Comparison of ENCODE assay signal across 8 cellular contexts in the genomic region with DNA sequence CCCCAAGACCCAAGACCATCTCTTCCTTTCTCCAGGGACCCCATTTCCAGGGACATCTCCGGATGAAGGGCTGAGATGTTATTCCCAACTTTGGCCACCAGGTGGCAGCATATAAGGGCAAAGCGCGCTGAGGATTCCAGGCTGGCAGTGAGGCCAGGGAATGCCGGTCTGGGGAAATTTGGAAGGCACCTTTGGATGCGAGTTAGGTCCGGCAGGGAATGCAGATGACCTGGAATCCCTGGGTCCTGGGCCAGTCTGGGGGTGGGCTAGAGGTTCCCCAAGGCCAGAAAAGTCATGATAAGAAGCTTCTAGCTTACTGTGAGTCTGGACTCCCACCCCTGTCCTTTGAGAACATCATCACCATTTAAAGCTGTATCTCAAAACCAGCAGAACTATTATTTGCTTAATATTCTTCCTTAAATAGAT. TPM values are rescaled to one million over a fixed set of nuclear protein-coding genes. Genes with fewer than 3 reads are reported as not detected.
DNase-seq lines count a peak whose midpoint lies in the region; ATAC-seq, FAIRE-seq and TF ChIP-seq lines count a peak whose summit lies in the region.

No MANE protein-coding gene starts in this region.

- H3K27ac Mint-ChIP-seq in activated CD8-positive, alpha-beta T cell treated with anti-CD3 and anti-CD28 coated beads, Interleukin-2, amount 10 ng/mL, durations not matched to agents 7 days and 5 days, result no peak overlapping the region
- H3K27ac Mint-ChIP-seq in endothelial cell (ENCODE audit: unreplicated experiment), result no peak overlapping the region

- DNase-seq in A549 (ENCODE audit: low read depth in 1 of 2, low spot score in 1 of 2), result peak; percentile 41 to 64
- no peak for DNase-seq in GM12864 (ENCODE audit: low read depth)
- peak; percentile 38 for DNase-seq in NCI-H2196 treated with DMSO at 0.1 percent for 48 hours (lab: John Stamatoyannopoulos, UW; ENCODE audit: unreplicated experiment)
- DNase-seq in activated CD8-positive, alpha-beta T cell treated with anti-CD3 and anti-CD28 coated beads, Interleukin-2, amount 10 ng/mL, durations not matched to agents 7 days and 5 days, result peak; percentile 50
- peak; percentile 72 for DNase-seq in endothelial cell (ENCODE audit: low spot score)
- peak; percentile 64 for DNase-seq in midbrain (lab: John Stamatoyannopoulos, UW)
- peak in 5 of 6 experiments; percentile 12 to 55 (median 29) for DNase-seq in stimulated activated naive CD4-positive, alpha-beta T cell (lab: John Stamatoyannopoulos, UW)

- H3K4me3 ChIP-seq in A549 (no peak overlapping the region), GM12864 (ENCODE audit: low read depth, low read length) (no peak overlapping the region)

- no peak for TF ChIP-seq EP300 in A549 (IDR thresholded peaks at IDR 0.05)

- FAIRE-seq in A549 (lab: Jason Lieb, UNC), result no peak

- H3K4me1 Mint-ChIP-seq in activated CD8-positive, alpha-beta T cell treated with anti-CD3 and anti-CD28 coated beads, Interleukin-2, amount 10 ng/mL, durations not matched to agents 7 days and 5 days (ENCODE audit: low read depth), result peaks cover 5% of the 10 kb centered on the region
- no peaks in the 10 kb centered on the region for H3K4me1 Mint-ChIP-seq in endothelial cell (ENCODE audit: unreplicated experiment)

- H3K9me3 ChIP-seq in A549, result no peaks in the 10 kb centered on the region

- peak; percentile 61 to 66 for TF ChIP-seq RAD21 in A549 (conservative IDR thresholded peaks at IDR 0.05 in 1 of 2, IDR thresholded peaks at IDR 0.05 in 1 of 2)

- 0 out of 3 replicates have a peak, but pooled peaks cover 7% of the 10 kb centered on the region for H3K4me1 ChIP-seq in A549

- WGBS in A549 (ENCODE audit: missing lambda C conversion rate), result 3% methylated on average over 4 of the region's 6 CpGs

- peak; percentile 32 to 65; a peak in 4 of 6 replicates for ATAC-seq in A549
- ATAC-seq in activated CD8-positive, alpha-beta T cell treated with anti-CD3 and anti-CD28 coated beads, Interleukin-2, amount 10 ng/mL, durations not matched to agents 7 days and 5 days, result no peak
- ATAC-seq in GM18520 (IDR thresholded peaks at IDR 0.05; ENCODE audit: unreplicated experiment), result no peak

- no peaks in the 10 kb centered on the region for H3K36me3 Mint-ChIP-seq in activated CD8-positive, alpha-beta T cell treated with anti-CD3 and anti-CD28 coated beads, Interleukin-2, amount 10 ng/mL, durations not matched to agents 7 days and 5 days (ENCODE audit: low read depth)
- no peaks in the 10 kb centered on the region for H3K36me3 Mint-ChIP-seq in endothelial cell (ENCODE audit: low read depth, unreplicated experiment)

- no peak overlapping the region for H3K4me3 Mint-ChIP-seq in activated CD8-positive, alpha-beta T cell treated with anti-CD3 and anti-CD28 coated beads, Interleukin-2, amount 10 ng/mL, durations not matched to agents 7 days and 5 days
- H3K4me3 Mint-ChIP-seq in endothelial cell (ENCODE audit: unreplicated experiment), result no peak overlapping the region

- H3K27ac ChIP-seq in A549, result no peak overlapping the region

- peaks cover 20% of the 10 kb centered on the region for H3K27me3 Mint-ChIP-seq in activated CD8-positive, alpha-beta T cell treated with anti-CD3 and anti-CD28 coated beads, Interleukin-2, amount 10 ng/mL, durations not matched to agents 7 days and 5 days (ENCODE audit: low read depth)
- H3K27me3 Mint-ChIP-seq in endothelial cell (ENCODE audit: unreplicated experiment), result peaks cover 5% of the 10 kb centered on the region

- TF ChIP-seq CTCF in A549 (IDR thresholded peaks at IDR 0.05) (peak; percentile 70), GM12864 (IDR thresholded peaks at IDR 0.05; ENCODE audit: low read depth, low read length, missing control alignments) (peak; percentile 91), endothelial cell (IDR thresholded peaks at IDR 0.05; ENCODE audit: unreplicated experiment) (peak; percentile 99)

- no peak overlapping the region for H3K4me2 ChIP-seq in A549

- no peak for TF ChIP-seq POLR2A in A549 (IDR thresholded peaks at IDR 0.05; ENCODE audit: low read length)

- POLR2A ChIA-PET in A549 (lab: Yijun Ruan, JAX), result no interaction called here
- POLR2A ChIA-PET in activated CD8-positive, alpha-beta T cell treated with anti-CD3 and anti-CD28 coated beads, Interleukin-2, amount 10 ng/mL, durations not matched to agents 7 days and 5 days (lab: Charles Lee), result interaction anchor here (0.7 kb wide), 1 partner anchor 13 kb away, joined by 3 read pairs; no protein-coding TSS in a partner anchor

- H3K9me3 Mint-ChIP-seq in activated CD8-positive, alpha-beta T cell treated with anti-CD3 and anti-CD28 coated beads, Interleukin-2, amount 10 ng/mL, durations not matched to agents 7 days and 5 days (ENCODE audit: insufficient read depth), result no peaks in the 10 kb centered on the region
- no peaks in the 10 kb centered on the region for H3K9me3 Mint-ChIP-seq in endothelial cell (ENCODE audit: unreplicated experiment)

- CTCF ChIA-PET in A549 (lab: Yijun Ruan, JAX), result interaction anchor here (0.6 to 2.9 kb wide), 26 partner anchors 9 to 1026 kb away, joined by 3 to 21 read pairs (median 3); no protein-coding TSS in a partner anchor
- CTCF ChIA-PET in activated CD8-positive, alpha-beta T cell treated with anti-CD3 and anti-CD28 coated beads, Interleukin-2, amount 10 ng/mL, durations not matched to agents 7 days and 5 days (lab: Charles Lee), result interaction anchor here (0.6 to 2.3 kb wide), 30 partner anchors 8 to 1026 kb away, joined by 3 to 11 read pairs (median 3); no protein-coding TSS in a partner anchor

TF ChIP-seq in A549, 52 proteins besides CTCF, POLR2A, EP300 and RAD21:
- TF ChIP-seq SMC3 (IDR thresholded peaks at IDR 0.05) (peak; percentile 67), SREBF2 (IDR thresholded peaks at IDR 0.05) (no peak)

RNA-seq across cellular contexts. Expression of gene CHST13, which starts 1.6 kb away (rescaled TPM):
- polyA plus RNA-seq in A549 (2011; rRNA removed) (0.26 and 0.30 TPM in 2 replicates), A549 (2017; fragmentation: RNase III; extraction: RNeasy Plus Mini Kit Qiagen cat#74134 plus additional on column Dnase treatment) (0.49 to 0.59 TPM (median 0.52 TPM) in 3 replicates)
- 1.1 and 1.7 TPM in 2 replicates for polyA plus RNA-seq in A549 (2012; cell fraction: cytosol; rRNA removed)
- polyA plus RNA-seq in A549 (2012; cell fraction: nucleus; rRNA removed), result 1.4 and 2.9 TPM in 2 replicates
- 0.25 TPM in 1 of 2 replicates, not detected in the other for polyA minus RNA-seq in A549 (2011; rRNA and poly(A)+ RNA removed)
- not detected for total RNA-seq in activated CD8-positive, alpha-beta T cell treated with anti-CD3 and anti-CD28 coated beads, Interleukin-2, amount 10 ng/mL, durations not matched to agents 7 days and 5 days
- total RNA-seq in endothelial cell (ENCODE audit: unreplicated experiment), result not detected

RNA-seq across cellular contexts. Expression of gene UROC1, which starts 4.8 kb away (rescaled TPM):
- polyA plus RNA-seq in A549 (2011; rRNA removed), result not detected in 2 replicates
- polyA plus RNA-seq in A549 (2012; cell fraction: cytosol; rRNA removed), result not detected in 2 replicates
- polyA plus RNA-seq in A549 (2012; cell fraction: nucleus; rRNA removed), result 0.05 TPM in 1 of 2 replicates, not detected in the other
- not detected in 3 replicates for polyA plus RNA-seq in A549 (2017; fragmentation: RNase III; extraction: RNeasy Plus Mini Kit Qiagen cat#74134 plus additional on column Dnase treatment)
- polyA minus RNA-seq in A549 (2011; rRNA and poly(A)+ RNA removed), result not detected in 2 replicates
- under 1 TPM in 1 of 2 experiments, not detected in 1; 0.13 TPM for total RNA-seq in activated CD8-positive, alpha-beta T cell treated with anti-CD3 and anti-CD28 coated beads, Interleukin-2, amount 10 ng/mL, durations not matched to agents 7 days and 5 days
- total RNA-seq in endothelial cell (ENCODE audit: unreplicated experiment), result not detected

RNA-seq across cellular contexts. Expression of gene C3orf22, which starts 36.4 kb away (rescaled TPM):
- polyA plus RNA-seq in A549 (2011; rRNA removed) (not detected in 2 replicates), A549 (2017; fragmentation: RNase III; extraction: RNeasy Plus Mini Kit Qiagen cat#74134 plus additional on column Dnase treatment) (not detected in 3 replicates)
- not detected in 2 replicates for polyA plus RNA-seq in A549 (2012; cell fraction: cytosol; rRNA removed)
- not detected in 2 replicates for polyA plus RNA-seq in A549 (2012; cell fraction: nucleus; rRNA removed)
- polyA minus RNA-seq in A549 (2011; rRNA and poly(A)+ RNA removed), result not detected in 2 replicates
- not detected for total RNA-seq in activated CD8-positive, alpha-beta T cell treated with anti-CD3 and anti-CD28 coated beads, Interleukin-2, amount 10 ng/mL, durations not matched to agents 7 days and 5 days
- total RNA-seq in endothelial cell (ENCODE audit: unreplicated experiment), result not detected

RNA-seq across cellular contexts. Expression of gene ZXDC, which starts 46.7 kb away (rescaled TPM):
- polyA plus RNA-seq in A549 (2011; rRNA removed) (8.5 and 13.6 TPM in 2 replicates), A549 (2017; fragmentation: RNase III; extraction: RNeasy Plus Mini Kit Qiagen cat#74134 plus additional on column Dnase treatment) (5.8 to 6.1 TPM (median 6.0 TPM) in 3 replicates)
- polyA plus RNA-seq in A549 (2012; cell fraction: cytosol; rRNA removed), result 6.0 and 7.9 TPM in 2 replicates
- 21.9 and 22.4 TPM in 2 replicates for polyA plus RNA-seq in A549 (2012; cell fraction: nucleus; rRNA removed)
- polyA minus RNA-seq in A549 (2011; rRNA and poly(A)+ RNA removed), result 27.0 and 28.7 TPM in 2 replicates
- total RNA-seq in activated CD8-positive, alpha-beta T cell treated with anti-CD3 and anti-CD28 coated beads, Interleukin-2, amount 10 ng/mL, durations not matched to agents 7 days and 5 days, result 10 to 100 TPM; 26.6 to 27.3 TPM
- total RNA-seq in endothelial cell (ENCODE audit: unreplicated experiment), result 25.4 TPM

Comparison
In these comparisons a context has a peak if more than half of its experiments do, and no peak if none do; other contexts are left out.
1. ATAC-seq: peak in A549 (2 of 2); none in activated CD8-positive, alpha-beta T cell treated with anti-CD3 and anti-CD28 coated beads, Interleukin-2, amount 10 ng/mL, durations not matched to agents 7 days and 5 days (single experiment) and GM18520 (single experiment).
2. Peak in every context shown above with its lines, with median percentiles within 50 percentile points of each other: CTCF ChIP-seq.